ENCODE assay signal across 16 cellular contexts in the genomic region with DNA sequence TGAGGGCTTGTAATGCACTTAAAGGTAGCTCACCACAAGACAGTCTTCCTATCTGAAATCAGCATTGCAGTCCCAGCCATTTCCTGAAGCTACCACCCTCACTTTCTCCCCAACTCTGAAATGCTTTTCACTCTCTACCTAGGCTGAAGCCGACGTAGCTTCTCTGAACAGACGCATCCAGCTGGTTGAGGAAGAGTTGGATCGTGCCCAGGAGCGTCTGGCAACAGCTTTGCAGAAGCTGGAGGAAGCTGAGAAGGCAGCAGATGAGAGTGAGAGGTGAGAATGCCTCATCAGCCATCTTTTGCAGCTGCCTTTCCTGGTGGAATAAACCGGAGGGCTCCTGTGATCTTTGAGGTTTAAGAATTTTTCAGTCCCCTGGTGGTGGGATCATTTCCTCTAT. TPM values are rescaled to one million over a fixed set of nuclear protein-coding genes. Genes with fewer than 3 reads are reported as not detected.
DNase-seq lines count a peak whose midpoint lies in the region; ATAC-seq and TF ChIP-seq lines count a peak whose summit lies in the region.
"Had no signal": no experiment of that assay in that cellular context is flagged by ENCODE, and none has a peak within 500 bp of the region (broad histone marks: within the 10 kb centered on the region; RNA-seq: fewer than 3 reads in every experiment).

No MANE protein-coding gene starts in this region.

- H3K36me3 ChIP-seq in muscle layer of colon (ENCODE audit: insufficient read depth, low read length) (peaks cover 83% of the 10 kb centered on the region), upper lobe of right lung (peaks cover 54% of the 10 kb centered on the region)

- H3K27me3 ChIP-seq in muscle layer of colon (ENCODE audit: control insufficient read depth in 1 of 2, insufficient read depth in 2 of 2, low read length in 2 of 2), result no peaks in the 10 kb centered on the region
- H3K27me3 ChIP-seq in upper lobe of right lung, result no peaks in the 10 kb centered on the region

- H3K4me1 ChIP-seq in muscle layer of colon (ENCODE audit: insufficient read depth, low read length) (peaks cover 93% of the 10 kb centered on the region), upper lobe of right lung (peaks cover 51% of the 10 kb centered on the region)

- ATAC-seq in Right ventricle myocardium superior (ENCODE audit: poor library complexity) (no peak), Right ventricle myocardium inferior (no peak), upper lobe of right lung (no peak), GM18907 (IDR thresholded peaks at IDR 0.05; ENCODE audit: unreplicated experiment) (no peak), left colon (no peak)
- ATAC-seq: activated CD4-positive, alpha-beta T cell treated with anti-CD3 and anti-CD28 coated beads for 36 hours; esophagus mucosa had no signal

- no peak overlapping the region for H3K9ac ChIP-seq in muscle layer of colon (ENCODE audit: low read length)

- peak overlapping the region; percentile 96 for H3K27ac Mint-ChIP-seq in chondrocyte (ENCODE audit: unreplicated experiment)
- H3K27ac Mint-ChIP-seq: activated CD4-positive, alpha-beta T cell treated with anti-CD3 and anti-CD28 coated beads for 36 hours; activated T-helper 2 cell treated with anti-CD3 and anti-CD28 coated beads, Interferon-gamma antibody, Interleukin-2, Interleukin-4, amounts not matched to agents 10 μg/mL and 5 μg/mL and 100 μg/mL, durations not matched to agents 14 hours and 24 hours and 36 hours; naive B cell had no signal

- peaks cover 76% of the 10 kb centered on the region for H3K36me3 Mint-ChIP-seq in chondrocyte (ENCODE audit: low read depth)

- H3K4me3 ChIP-seq in muscle layer of colon (ENCODE audit: low read depth in 1 of 2, low read length in 2 of 2), result no peak overlapping the region
- no peak overlapping the region for H3K4me3 ChIP-seq in upper lobe of right lung
- H3K4me3 ChIP-seq: SK-N-MC, skin epidermis had no signal

- H3K4me1 Mint-ChIP-seq in chondrocyte (ENCODE audit: low read depth), result peaks cover 92% of the 10 kb centered on the region
- H3K4me1 Mint-ChIP-seq: naive B cell had no signal

- TF ChIP-seq CTCF in chondrocyte (IDR thresholded peaks at IDR 0.05), result peak; percentile 33
- TF ChIP-seq CTCF in upper lobe of right lung (IDR thresholded peaks at IDR 0.05), result no peak

- H3K27me3 Mint-ChIP-seq in chondrocyte (ENCODE audit: low read depth), result no peaks in the 10 kb centered on the region
- H3K27me3 Mint-ChIP-seq: activated CD4-positive, alpha-beta T cell treated with anti-CD3 and anti-CD28 coated beads for 36 hours; naive B cell had no signal

- H3K9me3 Mint-ChIP-seq in chondrocyte (ENCODE audit: low read depth), result no peaks in the 10 kb centered on the region
- H3K9me3 Mint-ChIP-seq: activated T-helper 2 cell treated with anti-CD3 and anti-CD28 coated beads, Interferon-gamma antibody, Interleukin-2, Interleukin-4, amounts not matched to agents 10 μg/mL and 5 μg/mL and 100 μg/mL, durations not matched to agents 14 hours and 24 hours and 36 hours; naive B cell had no signal

- no peak overlapping the region for H3K4me3 Mint-ChIP-seq in chondrocyte (ENCODE audit: unreplicated experiment)
- H3K4me3 Mint-ChIP-seq: activated CD4-positive, alpha-beta T cell treated with anti-CD3 and anti-CD28 coated beads for 36 hours; naive B cell had no signal

- H3K27ac ChIP-seq in muscle layer of colon (ENCODE audit: low read depth, low read length) (peak overlapping the region; percentile 13), upper lobe of right lung (peak overlapping the region; percentile 8)
- H3K27ac ChIP-seq: SK-N-MC, skin epidermis had no signal

- intact Hi-C loops in Right ventricle myocardium superior (cut with DNase I), result no loop called here
- intact Hi-C loops in Right ventricle myocardium inferior (cut with DNase I), result no loop called here
- intact Hi-C loops in upper lobe of right lung (cut with DNase I), result no loop called here
- intact Hi-C loops in left colon (cut with DNase I, micrococcal nuclease), result no loop called here

- peak; percentile 77 for DNase-seq in Right ventricle myocardium superior
- DNase-seq in Right ventricle myocardium inferior (ENCODE audit: missing footprints), result no peak
- DNase-seq in chondrocyte (ENCODE audit: low spot score), result no peak
- no peak for DNase-seq in upper lobe of right lung
- no peak for DNase-seq in NCI-H1436 (lab: John Stamatoyannopoulos, UW)
- no peak for DNase-seq in left colon
- DNase-seq: activated CD4-positive, alpha-beta T cell treated with anti-CD3 and anti-CD28 coated beads for 36 hours; naive B cell; NCI-H1105; NCI-H82 had no signal

- H3K9me3 ChIP-seq in muscle layer of colon (ENCODE audit: low read length), result no peaks in the 10 kb centered on the region
- H3K9me3 ChIP-seq in upper lobe of right lung, result no peaks in the 10 kb centered on the region

RNA-seq across cellular contexts. Expression of gene TPM1, which starts 14.3 kb away (rescaled TPM):
- total RNA-seq in Right ventricle myocardium superior (12,703 TPM), Right ventricle myocardium inferior (13,805 TPM), chondrocyte (2,291 to 2,367 TPM (median 2,332 TPM) in 3 replicates), upper lobe of right lung (229 TPM), left colon (100 to 1,000 TPM; 576 to 607 TPM)
